18 cellular contexts compared by ENCODE assay signal in genomic region chr22:43563571-43563970, GRCh38.
DNase-seq lines count a peak whose midpoint lies in the region; ATAC-seq, FAIRE-seq and TF ChIP-seq lines count a peak whose summit lies in the region.
"Had no signal": no experiment of that assay in that cellular context is flagged by ENCODE, and none has a peak within 500 bp of the region (broad histone marks: within the 10 kb centered on the region; RNA-seq: fewer than 3 reads in every experiment).

No MANE protein-coding gene starts in this region.

- no peak overlapping the region for H2BK120ac ChIP-seq in neuronal stem cell (ENCODE audit: low read depth, low read length)

- H3K79me1 ChIP-seq in neuronal stem cell (ENCODE audit: low read depth, low read length) = no peaks in the 10 kb centered on the region

- in situ Hi-C loops in KBM-7 (cut with MboI; ENCODE audit: low pct_unique_long_range_greater_than_20kb, low sequenced_read_pairs) = no loop called here

- H3K4me3 ChIP-seq in neuronal stem cell (ENCODE audit: low read length in 2 of 2) = peak overlapping the region in 1 of 2 donors; percentile 5
- H3K4me3 ChIP-seq: A549, HAP-1 had no signal

- H4K8ac ChIP-seq in neuronal stem cell (ENCODE audit: low read depth, low read length) = peak overlapping the region; percentile 77

- H3K4me1 Mint-ChIP-seq in activated CD8-positive, alpha-beta memory T cell treated with anti-CD3 and anti-CD28 coated beads, Interleukin-2, amount 10 ng/mL, durations not matched to agents 7 days and 5 days = no peaks in the 10 kb centered on the region

- H2AK5ac ChIP-seq in neuronal stem cell (ENCODE audit: low read depth, low read length) = peak overlapping the region; percentile 66

- WGBS in neuronal stem cell (ENCODE audit: extremely low coverage in 2 of 2, insufficient read length in 2 of 2, insufficient replicate concordance in 1 of 2), 2 donors = no CpG with 5 or more reads among the region's 8 CpGs

- no peak overlapping the region for H3K27ac ChIP-seq in neuronal stem cell (replicated peaks; ENCODE audit: low read length)
- H3K27ac ChIP-seq: 22Rv1, A549, C4-2B had no signal

- FAIRE-seq in GM12891 (lab: Jason Lieb, UNC) = no peak
- FAIRE-seq: A549 had no signal

- H2BK5ac ChIP-seq in neuronal stem cell (ENCODE audit: low read length) = no peak overlapping the region

- peaks cover 0 to 4% of the 10 kb centered on the region in 2 donors for H3K9me3 ChIP-seq in neuronal stem cell (replicated peaks in 1 of 2; ENCODE audit: control insufficient read depth in 2 of 2, insufficient read depth in 1 of 2, low read depth in 1 of 2, low read length in 2 of 2)
- H3K9me3 ChIP-seq: A549, Caco-2, HAP-1 had no signal

- H4K91ac ChIP-seq in neuronal stem cell (ENCODE audit: low read depth, low read length, poor library complexity) = no peak overlapping the region

- peak overlapping the region; percentile 71 for H3K4ac ChIP-seq in neuronal stem cell (ENCODE audit: low read length)

- peak overlapping the region; percentile 32 for H3K14ac ChIP-seq in neuronal stem cell (ENCODE audit: low read length)

- H3K36me3 ChIP-seq in neuronal stem cell (replicated peaks in 1 of 2; ENCODE audit: control insufficient read depth in 2 of 2, insufficient read depth in 2 of 2, low read length in 2 of 2) = no peaks in the 10 kb centered on the region
- H3K36me3 ChIP-seq: HAP-1 had no signal

- no peak overlapping the region for H2BK15ac ChIP-seq in neuronal stem cell (ENCODE audit: low read length)

- H3K18ac ChIP-seq in neuronal stem cell (ENCODE audit: low read length) = peak overlapping the region; percentile 31

- H3K9me3 Mint-ChIP-seq in activated CD8-positive, alpha-beta memory T cell treated with anti-CD3 and anti-CD28 coated beads, Interleukin-2, amount 10 ng/mL, durations not matched to agents 7 days and 5 days (ENCODE audit: low read depth) = no peaks in the 10 kb centered on the region
- H3K9me3 Mint-ChIP-seq: CD4-positive, alpha-beta T cell had no signal

- peak overlapping the region; percentile 38 for H3K23ac ChIP-seq in neuronal stem cell (ENCODE audit: low read depth, low read length, poor library complexity)

- no peaks in the 10 kb centered on the region for H3K36me3 Mint-ChIP-seq in activated CD8-positive, alpha-beta memory T cell treated with anti-CD3 and anti-CD28 coated beads, Interleukin-2, amount 10 ng/mL, durations not matched to agents 7 days and 5 days

- H3K27ac Mint-ChIP-seq in activated CD8-positive, alpha-beta memory T cell treated with anti-CD3 and anti-CD28 coated beads, Interleukin-2, amount 10 ng/mL, durations not matched to agents 7 days and 5 days = no peak overlapping the region
- H3K27ac Mint-ChIP-seq: CD4-positive, alpha-beta T cell had no signal

- no peak overlapping the region for H3K4me3 Mint-ChIP-seq in activated CD8-positive, alpha-beta memory T cell treated with anti-CD3 and anti-CD28 coated beads, Interleukin-2, amount 10 ng/mL, durations not matched to agents 7 days and 5 days
- H3K4me3 Mint-ChIP-seq: CD4-positive, alpha-beta T cell had no signal

- ATAC-seq in activated CD8-positive, alpha-beta memory T cell treated with anti-CD3 and anti-CD28 coated beads, Interleukin-2, amount 10 ng/mL, durations not matched to agents 7 days and 5 days = no peak
- ATAC-seq: A549 had no signal

- no peak overlapping the region for H3K4me2 ChIP-seq in neuronal stem cell (ENCODE audit: insufficient read depth, low read length, poor library complexity, severe bottlenecking)
- H3K4me2 ChIP-seq: A549 had no signal

- DNase-seq in activated CD8-positive, alpha-beta memory T cell treated with anti-CD3 and anti-CD28 coated beads for 24 hours = peak; percentile 19
- no peak for DNase-seq in activated CD8-positive, alpha-beta memory T cell treated with anti-CD3 and anti-CD28 coated beads, Interleukin-2, amount 10 ng/mL, durations not matched to agents 7 days and 5 days
- DNase-seq in iPS-NIHi7 (ENCODE audit: extremely low spot score) (peak; percentile 7), neuronal stem cell (ENCODE audit: low spot score) (no peak), posterior cingulate gyrus (no peak), KBM-7 (no peak), GM12891 (ENCODE audit: insufficient read length, low spot score) (no peak)
- DNase-seq: AML-193; Caco-2; CD4-positive, alpha-beta T cell; DMS153; DMS79; GDM1; GOT3 had no signal

- no peak overlapping the region for H2BK12ac ChIP-seq in neuronal stem cell (ENCODE audit: low read length)

- intact Hi-C loops in posterior cingulate gyrus (cut with DNase I) = no loop called here

- no peak overlapping the region for H3K9ac ChIP-seq in neuronal stem cell (ENCODE audit: low read depth, low read length, poor library complexity)

- CTCF ChIA-PET in activated CD8-positive, alpha-beta memory T cell treated with anti-CD3 and anti-CD28 coated beads, Interleukin-2, amount 10 ng/mL, durations not matched to agents 7 days and 5 days (lab: Charles Lee) = no interaction called here

- peaks cover 0 to 7% of the 10 kb centered on the region in 2 donors for H3K4me1 ChIP-seq in neuronal stem cell (ENCODE audit: control insufficient read depth in 2 of 2, insufficient read depth in 1 of 2, low read depth in 1 of 2, low read length in 2 of 2)
- H3K4me1 ChIP-seq: A549, Caco-2, HAP-1 had no signal

- no peak for TF ChIP-seq POLR2A in GM12891 (IDR thresholded peaks at IDR 0.05; ENCODE audit: low read depth, low read length)

- no peaks in the 10 kb centered on the region for H3K27me3 ChIP-seq in neuronal stem cell (ENCODE audit: control insufficient read depth in 3 of 3, insufficient read depth in 3 of 3, low read depth in 1 of 3, low read length in 3 of 3)

- no peaks in the 10 kb centered on the region for H3K27me3 Mint-ChIP-seq in activated CD8-positive, alpha-beta memory T cell treated with anti-CD3 and anti-CD28 coated beads, Interleukin-2, amount 10 ng/mL, durations not matched to agents 7 days and 5 days

- H2AFZ ChIP-seq in neuronal stem cell (ENCODE audit: low read length) = no peak overlapping the region

TF ChIP-seq in GM12891, 5 proteins besides CTCF, POLR2A, EP300 and RAD21:
- TF ChIP-seq TAF1 (IDR thresholded peaks at IDR 0.05; ENCODE audit: low read depth, low read length) = no peak
- no peak for TF ChIP-seq PAX5 (IDR thresholded peaks at IDR 0.05; ENCODE audit: insufficient read depth, low read length, severe bottlenecking)
- no peak for TF ChIP-seq POLR2AphosphoS5 (IDR thresholded peaks at IDR 0.05; ENCODE audit: low read depth, low read length)
- no peak for TF ChIP-seq POU2F2 (IDR thresholded peaks at IDR 0.05; ENCODE audit: low read depth, low read length)
- TF ChIP-seq SPI1 (IDR thresholded peaks at IDR 0.05; ENCODE audit: low read depth, low read length) = no peak

Comparison
In these comparisons a context has a peak if more than half of its experiments do, and no peak if none do; other contexts are left out.
1. DNase-seq: peak in activated CD8-positive, alpha-beta memory T cell treated with anti-CD3 and anti-CD28 coated beads for 24 hours (single experiment) and iPS-NIHi7 (single experiment); none in activated CD8-positive, alpha-beta memory T cell treated with anti-CD3 and anti-CD28 coated beads, Interleukin-2, amount 10 ng/mL, durations not matched to agents 7 days and 5 days (single experiment), neuronal stem cell (single experiment), posterior cingulate gyrus (0 of 10), KBM-7 (single experiment) and GM12891 (single experiment).